ENCODE assay signal across 18 cellular contexts in the genomic region with DNA sequence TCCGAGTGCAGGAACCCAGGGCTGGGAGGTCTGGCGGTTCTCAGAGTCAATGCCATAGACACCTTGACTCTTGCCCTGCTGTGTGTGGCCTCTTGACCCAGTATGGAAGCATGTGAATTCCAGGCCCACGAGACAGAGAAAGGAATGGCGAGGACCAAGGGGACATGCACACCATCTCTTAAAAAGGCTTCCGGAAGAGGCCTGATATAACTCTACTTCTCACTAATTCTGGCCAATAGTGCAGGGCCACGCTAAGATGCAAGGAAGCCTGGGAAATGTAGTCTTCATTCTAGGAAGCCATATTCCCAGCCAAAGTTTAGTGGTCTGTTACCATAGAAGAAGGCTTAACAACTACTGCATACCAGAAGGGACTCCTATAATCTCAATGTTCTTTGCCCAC.
DNase-seq lines count a peak whose midpoint lies in the region; ATAC-seq, FAIRE-seq and TF ChIP-seq lines count a peak whose summit lies in the region.
"Had no signal": no experiment of that assay in that cellular context is flagged by ENCODE, and none has a peak within 500 bp of the region (broad histone marks: within the 10 kb centered on the region; RNA-seq: fewer than 3 reads in every experiment).

No MANE protein-coding gene starts in this region.

- H3K79me2 ChIP-seq in HepG2 (ENCODE audit: insufficient read depth, low read length) = no peaks in the 10 kb centered on the region

- no peak for TF ChIP-seq RAD21 in HepG2 (CRISPR knock-in tag; IDR thresholded peaks at IDR 0.05)

- H3K4me3 ChIP-seq in HepG2 (replicated peaks in 1 of 3; ENCODE audit: insufficient read depth in 1 of 3, low read depth in 2 of 3, low read length in 3 of 3) (no peak overlapping the region), right lobe of liver (no peak overlapping the region), endodermal cell (ENCODE audit: low read length) (no peak overlapping the region), neuronal stem cell (ENCODE audit: low read length in 2 of 2) (no peak overlapping the region)

- H2BK5ac ChIP-seq in neuronal stem cell (ENCODE audit: low read length) = no peak overlapping the region

- H3K9me3 ChIP-seq in HepG2 (ENCODE audit: low read length) (no peaks in the 10 kb centered on the region), right lobe of liver (no peaks in the 10 kb centered on the region), endodermal cell (ENCODE audit: control insufficient read depth, low read length) (peaks cover 4% of the 10 kb centered on the region), neuronal stem cell (replicated peaks in 1 of 2; ENCODE audit: control insufficient read depth in 2 of 2, insufficient read depth in 1 of 2, low read depth in 1 of 2, low read length in 2 of 2) (no peaks in the 10 kb centered on the region)

- H4K8ac ChIP-seq in neuronal stem cell (ENCODE audit: low read depth, low read length) = no peak overlapping the region

- H4K20me1 ChIP-seq in HepG2 (ENCODE audit: insufficient read depth, low read length) = no peaks in the 10 kb centered on the region

- FAIRE-seq in HepG2 (lab: Jason Lieb, UNC) = peak; percentile 8
- FAIRE-seq: D721Med had no signal

- H3K27me3 Mint-ChIP-seq in endodermal cell (ENCODE audit: insufficient read depth) = peaks cover 16% of the 10 kb centered on the region

- H2AK5ac ChIP-seq in neuronal stem cell (ENCODE audit: low read depth, low read length) = no peak overlapping the region

- ATAC-seq in HepG2 (no peak), right lobe of liver (no peak), HG03520 (IDR thresholded peaks at IDR 0.05; ENCODE audit: unreplicated experiment) (no peak)

- H2AFZ ChIP-seq in HepG2 (ENCODE audit: low read length) = no peak overlapping the region
- no peak overlapping the region for H2AFZ ChIP-seq in neuronal stem cell (ENCODE audit: low read length)

- no TSS peak for BruUV-seq in HepG2 (replicated peaks; lab: Mats Ljungman, UMichigan)

- TF ChIP-seq POLR2A in HepG2 (IDR thresholded peaks at IDR 0.05; ENCODE audit: insufficient read depth in 1 of 2, low read depth in 2 of 2, low read length in 2 of 2) (no peak), right lobe of liver (IDR thresholded peaks at IDR 0.05) (no peak)

- no peak for DNase-seq in HepG2 (ENCODE audit: low spot score)
- DNase-seq in right lobe of liver = no peak
- peak; percentile 53 for DNase-seq in RPMI7951 (ENCODE audit: low read depth)
- DNase-seq in endodermal cell = peak; percentile 56
- no peak for DNase-seq in NCI-H345 (lab: John Stamatoyannopoulos, UW)
- DNase-seq in NCI-H226 = no peak
- no peak for DNase-seq in neuronal stem cell (ENCODE audit: low spot score)
- DNase-seq: CD8-positive, alpha-beta memory T cell; GOT3; MV-4-11; NCI-H1417 treated with DMSO at 0.1 percent for 48 hours; NCI-H2029; NCI-H2171 treated with DMSO at 0.1 percent for 48 hours; NCI-H510A treated with DMSO at 0.1 percent for 48 hours; SHP77 treated with DMSO at 0.1 percent for 48 hours; SW 1271 had no signal

- TF ChIP-seq EP300 in HepG2 (IDR thresholded peaks at IDR 0.05; ENCODE audit: low read depth in 2 of 2, low read length in 2 of 2) (no peak), HepG2 (CRISPR knock-in tag; IDR thresholded peaks at IDR 0.05; ENCODE audit: borderline replicate concordance) (no peak)

- H3K4me3 Mint-ChIP-seq in endodermal cell = no peak overlapping the region
- H3K4me3 Mint-ChIP-seq: CD8-positive, alpha-beta memory T cell had no signal

- TF ChIP-seq CTCF in HepG2 (CRISPR knock-in tag; IDR thresholded peaks at IDR 0.05) (no peak), right lobe of liver (IDR thresholded peaks at IDR 0.05) (no peak), endodermal cell (conservative IDR thresholded peaks at IDR 0.05) (no peak)

- H3K27ac ChIP-seq in HepG2 (ENCODE audit: extremely low read length, insufficient read depth, low read length) (no peak overlapping the region), right lobe of liver (no peak overlapping the region), endodermal cell (ENCODE audit: low read depth, low read length) (no peak overlapping the region), neuronal stem cell (replicated peaks; ENCODE audit: low read length) (no peak overlapping the region)

- H3K27me3 ChIP-seq in HepG2 (ENCODE audit: control insufficient read depth in 1 of 2, insufficient read depth in 2 of 2, low read length in 2 of 2) = peaks cover 3 to 49% of the 10 kb centered on the region in 2 experiments
- no peaks in the 10 kb centered on the region for H3K27me3 ChIP-seq in right lobe of liver
- no peaks in the 10 kb centered on the region for H3K27me3 ChIP-seq in endodermal cell (ENCODE audit: control insufficient read depth, insufficient read depth, low read length, poor library complexity, severe bottlenecking)
- no peaks in the 10 kb centered on the region for H3K27me3 ChIP-seq in neuronal stem cell (ENCODE audit: control insufficient read depth in 3 of 3, insufficient read depth in 3 of 3, low read depth in 1 of 3, low read length in 3 of 3)

- H2BK120ac ChIP-seq in neuronal stem cell (ENCODE audit: low read depth, low read length) = no peak overlapping the region

- no peak overlapping the region for H3K14ac ChIP-seq in neuronal stem cell (ENCODE audit: low read length)

- H2BK12ac ChIP-seq in neuronal stem cell (ENCODE audit: low read length) = no peak overlapping the region

- in situ Hi-C loops in HepG2 (cut with HindIII; ENCODE audit: extremely low pct_ligation_motif_present, low pct_unique_long_range_greater_than_20kb) = no loop called here

- H3K36me3 ChIP-seq in HepG2 (replicated peaks in 1 of 2; ENCODE audit: control insufficient read depth in 1 of 2, insufficient read depth in 2 of 2, low read length in 2 of 2) (no peaks in the 10 kb centered on the region), right lobe of liver (no peaks in the 10 kb centered on the region), endodermal cell (ENCODE audit: control insufficient read depth, insufficient read depth, low read length) (no peaks in the 10 kb centered on the region), neuronal stem cell (replicated peaks in 1 of 2; ENCODE audit: control insufficient read depth in 2 of 2, insufficient read depth in 2 of 2, low read length in 2 of 2) (no peaks in the 10 kb centered on the region)

- no peak overlapping the region for H3K23ac ChIP-seq in neuronal stem cell (ENCODE audit: low read depth, low read length, poor library complexity)

- WGBS in HepG2 (ENCODE audit: low lambda C conversion rate) = 26% methylated on average over 6 of the region's 6 CpGs
- WGBS in right lobe of liver (ENCODE audit: insufficient coverage, low coverage, low lambda C conversion rate, missing lambda C conversion rate) = 37% methylated on average over 3 of the region's 6 CpGs
- WGBS in endodermal cell (ENCODE audit: insufficient coverage in 1 of 2, insufficient read length in 1 of 2), 2 experiments = 85 to 92% methylated on average over 5 to 6 of the region's 6 CpGs
- WGBS in neuronal stem cell (ENCODE audit: extremely low coverage in 2 of 2, insufficient read length in 2 of 2, insufficient replicate concordance in 1 of 2), 2 donors = no CpG with 5 or more reads among the region's 6 CpGs

- H3K36me3 Mint-ChIP-seq in endodermal cell (ENCODE audit: low read depth) = no peaks in the 10 kb centered on the region
- H3K36me3 Mint-ChIP-seq: CD8-positive, alpha-beta memory T cell had no signal

- no peak overlapping the region for H4K91ac ChIP-seq in neuronal stem cell (ENCODE audit: low read depth, low read length, poor library complexity)

- no peaks in the 10 kb centered on the region for H3K9me3 Mint-ChIP-seq in endodermal cell
- H3K9me3 Mint-ChIP-seq: CD8-positive, alpha-beta memory T cell had no signal

- H3K9ac ChIP-seq in HepG2 (ENCODE audit: insufficient read depth, low read depth, low read length) = no peak overlapping the region
- no peak overlapping the region for H3K9ac ChIP-seq in endodermal cell (ENCODE audit: extremely low read depth, low read length, poor library complexity, severe bottlenecking)
- H3K9ac ChIP-seq in neuronal stem cell (ENCODE audit: low read depth, low read length, poor library complexity) = no peak overlapping the region

- no peak overlapping the region for H2BK15ac ChIP-seq in neuronal stem cell (ENCODE audit: low read length)

- no peak overlapping the region for H3K18ac ChIP-seq in neuronal stem cell (ENCODE audit: low read length)

- no peak overlapping the region for H3K27ac Mint-ChIP-seq in endodermal cell

- H3K4ac ChIP-seq in neuronal stem cell (ENCODE audit: low read length) = no peak overlapping the region

- POLR2A ChIA-PET in HepG2 (lab: Yijun Ruan, JAX) = no interaction called here

- H3K4me1 Mint-ChIP-seq in endodermal cell = no peaks in the 10 kb centered on the region
- H3K4me1 Mint-ChIP-seq: CD8-positive, alpha-beta memory T cell had no signal

- H3K4me1 ChIP-seq in HepG2 (ENCODE audit: insufficient read depth, low read length) (no peaks in the 10 kb centered on the region), right lobe of liver (no peaks in the 10 kb centered on the region), endodermal cell (ENCODE audit: control insufficient read depth, insufficient read depth, low read length) (no peaks in the 10 kb centered on the region), neuronal stem cell (ENCODE audit: control insufficient read depth in 2 of 2, insufficient read depth in 1 of 2, low read depth in 1 of 2, low read length in 2 of 2) (no peaks in the 10 kb centered on the region)

- H3K4me2 ChIP-seq in HepG2 (ENCODE audit: low read depth, low read length) (no peak overlapping the region), neuronal stem cell (ENCODE audit: insufficient read depth, low read length, poor library complexity, severe bottlenecking) (no peak overlapping the region)

- H3K79me1 ChIP-seq in neuronal stem cell (ENCODE audit: low read depth, low read length) = no peaks in the 10 kb centered on the region

- intact Hi-C loops in HepG2 (cut with micrococcal nuclease; ENCODE audit: unreplicated experiment) = no loop called here
- intact Hi-C loops in right lobe of liver (cut with DNase I) = no loop called here

- CTCF ChIA-PET in HepG2 (lab: Yijun Ruan, JAX; ENCODE audit: low intra/inter-chr PET ratio, low total read pairs) = no interaction called here

TF ChIP-seq in HepG2, 621 proteins besides CTCF, POLR2A, EP300 and RAD21 (continues in another document):
- TF ChIP-seq NFYB (CRISPR knock-in tag; IDR thresholded peaks at IDR 0.05) (0 out of 2 replicates have a peak, but pooled peaks have one; percentile 31), THAP11 (CRISPR knock-in tag; IDR thresholded peaks at IDR 0.05) (peak; percentile 87), NFYC (CRISPR knock-in tag; IDR thresholded peaks at IDR 0.05) (peak; percentile 44; the same call in 1 of the 2 replicates), ATRX (CRISPR knock-in tag; IDR thresholded peaks at IDR 0.05; ENCODE audit: borderline replicate concordance) (no peak)

Comparison
In these comparisons a context has a peak if more than half of its experiments do, and no peak if none do; other contexts are left out.
1. DNase-seq: peak in RPMI7951 (single experiment) and endodermal cell (single experiment); none in HepG2 (single experiment), right lobe of liver (0 of 3), NCI-H345 (single experiment), NCI-H226 (single experiment) and neuronal stem cell (single experiment).